Comparison of ENCODE assay signal across 34 cellular contexts in genomic region chr19:45825263-45825605, GRCh38. TPM values are rescaled to one million over a fixed set of nuclear protein-coding genes. Genes with fewer than 3 reads are reported as not detected.
"Had no signal": no experiment of that assay in that cellular context is flagged by ENCODE, and none has a peak within 500 bp of the region (broad histone marks: within the 10 kb centered on the region; RNA-seq: fewer than 3 reads in every experiment).

No MANE protein-coding gene starts in this region.

- H2AFZ ChIP-seq: PC-9 had no signal

- H3K4me1 Mint-ChIP-seq: activated naive CD8-positive, alpha-beta T cell treated with anti-CD3 and anti-CD28 coated beads, Interleukin-2, amount 50 U/mL, for 24 hours had no signal

- H3K27me3 ChIP-seq: brain microvascular endothelial cell, MG63 had no signal

- H3K4me3 Mint-ChIP-seq: activated CD4-positive, alpha-beta memory T cell treated with anti-CD3 and anti-CD28 coated beads, Interleukin-2, amount 10 ng/mL, durations not matched to agents 7 days and 5 days; activated CD8-positive, alpha-beta memory T cell treated with anti-CD3 and anti-CD28 coated beads, Interleukin-2, amount 10 ng/mL, durations not matched to agents 7 days and 5 days; activated naive CD4-positive, alpha-beta T cell treated with anti-CD3 and anti-CD28 coated beads, Interleukin-2, amount 10 ng/mL, durations not matched to agents 7 days and 5 days; activated naive CD8-positive, alpha-beta T cell treated with anti-CD3 and anti-CD28 coated beads, Interleukin-2, amount 50 U/mL, for 24 hours had no signal

- ATAC-seq: activated CD8-positive, alpha-beta memory T cell treated with anti-CD3 and anti-CD28 coated beads, Interleukin-2, amount 10 ng/mL, durations not matched to agents 7 days and 5 days; activated naive CD8-positive, alpha-beta T cell treated with anti-CD3 and anti-CD28 coated beads, Interleukin-2, amount 50 U/mL, for 24 hours had no signal

- H3K4me2 ChIP-seq: PC-9 had no signal

- H3K9me3 Mint-ChIP-seq: activated CD4-positive, alpha-beta memory T cell treated with anti-CD3 and anti-CD28 coated beads, Interleukin-2, amount 10 ng/mL, durations not matched to agents 7 days and 5 days; activated naive CD4-positive, alpha-beta T cell treated with anti-CD3 and anti-CD28 coated beads, Interleukin-2, amount 10 ng/mL, durations not matched to agents 7 days and 5 days; activated naive CD8-positive, alpha-beta T cell treated with anti-CD3 and anti-CD28 coated beads, Interleukin-2, amount 50 U/mL, for 24 hours had no signal

- H3K9me3 ChIP-seq: MG63 had no signal

- H3K4me3 ChIP-seq: MG63, PC-9 had no signal

- H3K27me3 Mint-ChIP-seq: activated CD4-positive, alpha-beta memory T cell treated with anti-CD3 and anti-CD28 coated beads, Interleukin-2, amount 10 ng/mL, durations not matched to agents 7 days and 5 days; activated CD8-positive, alpha-beta memory T cell treated with anti-CD3 and anti-CD28 coated beads, Interleukin-2, amount 10 ng/mL, durations not matched to agents 7 days and 5 days; activated naive CD4-positive, alpha-beta T cell treated with anti-CD3 and anti-CD28 coated beads, Interleukin-2, amount 10 ng/mL, durations not matched to agents 7 days and 5 days; activated naive CD8-positive, alpha-beta T cell; activated naive CD8-positive, alpha-beta T cell treated with anti-CD3 and anti-CD28 coated beads, Interleukin-2, amount 50 U/mL, for 24 hours had no signal

- H3K27ac Mint-ChIP-seq: activated CD4-positive, alpha-beta memory T cell treated with anti-CD3 and anti-CD28 coated beads, Interleukin-2, amount 10 ng/mL, durations not matched to agents 7 days and 5 days; activated CD8-positive, alpha-beta memory T cell treated with anti-CD3 and anti-CD28 coated beads, Interleukin-2, amount 10 ng/mL, durations not matched to agents 7 days and 5 days had no signal

- DNase-seq: activated CD4-positive, alpha-beta memory T cell treated with anti-CD3 and anti-CD28 coated beads, Interleukin-2, amount 10 ng/mL, durations not matched to agents 7 days and 5 days; activated CD4-positive, alpha-beta T cell treated with anti-CD3 and anti-CD28 coated beads for 1 hour; activated CD4-positive, alpha-beta T cell treated with anti-CD3 and anti-CD28 coated beads for 48 hours; activated CD4-positive, CD25-positive, alpha-beta regulatory T cell; activated CD8-positive, alpha-beta memory T cell treated with anti-CD3 and anti-CD28 coated beads for 24 hours; activated CD8-positive, alpha-beta memory T cell treated with anti-CD3 and anti-CD28 coated beads, Interleukin-2, amount 10 ng/mL, durations not matched to agents 7 days and 5 days; activated CD8-positive, alpha-beta memory T cell treated with anti-CD3 and anti-CD28 coated beads, Interleukin-2, amount 50 U/mL, for 48 hours; activated effector memory CD4-positive, alpha-beta T cell treated with Interleukin-2 at 50 U/mL for 16 hours; activated naive CD4-positive, alpha-beta T cell treated with anti-CD3 and anti-CD28 coated beads, Interleukin-2, amount 10 ng/mL, durations not matched to agents 7 days and 5 days; activated naive CD8-positive, alpha-beta T cell treated with anti-CD3 and anti-CD28 coated beads, Interleukin-2, amount 50 U/mL, for 24 hours; activated T-cell treated with anti-CD3 and anti-CD28 coated beads, Interleukin-2, amount 50 U/mL, for 48 hours; aorta; brain microvascular endothelial cell; Kasumi-1; MG63; NCI-H1048; NCI-H1105 treated with DMSO at 0.1 percent for 48 hours; NCI-H1436; NCI-H1694; NCI-H1930; NCI-H2081 treated with DMSO at 0.1 percent for 48 hours; NCI-H226; NCI-H524 treated with DMSO at 0.1 percent for 48 hours; NCI-H748 treated with DMSO at 0.1 percent for 48 hours; Right ventricle myocardium superior; SW 1271; T-helper 1 cell; T-helper 2 cell; T-helper 9 cell; WERI-Rb-1 had no signal

- H3K27ac ChIP-seq: brain microvascular endothelial cell, PC-9, WERI-Rb-1 had no signal

RNA-seq across cellular contexts. Expression of gene FOXA3, which starts 38.9 kb away (rescaled TPM):
- total RNA-seq: activated CD4-positive, alpha-beta memory T cell treated with anti-CD3 and anti-CD28 coated beads, Interleukin-2, amount 10 ng/mL, durations not matched to agents 7 days and 5 days; NCI-H460; OCI-LY7; PC-9; Right ventricle myocardium superior had no signal
